24 cellular contexts compared by ENCODE assay signal in the genomic region with DNA sequence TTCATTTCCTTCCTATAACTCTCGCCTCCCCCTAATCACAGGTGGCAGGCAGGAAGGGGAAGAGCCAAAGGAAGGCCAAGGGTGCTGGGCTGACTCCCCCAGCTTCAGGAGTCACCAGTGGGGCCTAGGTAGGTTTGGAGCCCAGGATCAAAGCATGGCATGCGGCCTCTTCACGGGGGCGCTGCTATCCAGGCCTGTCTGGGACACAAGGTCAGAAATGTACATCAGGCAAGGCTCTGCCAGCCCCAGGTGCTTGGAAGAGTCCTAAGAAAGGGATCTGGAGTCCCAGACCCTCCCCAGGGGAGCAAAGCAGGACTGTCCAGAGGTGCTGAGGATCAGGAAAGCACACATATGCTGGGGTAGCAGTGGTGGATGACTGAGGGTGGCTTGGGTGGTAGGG. TPM values are rescaled to one million over a fixed set of nuclear protein-coding genes. Genes with fewer than 3 reads are reported as not detected.
A peak's percentile ranks its signal among the peaks of the same experiment; 100 is the strongest.
DNase-seq lines count a peak whose midpoint lies in the region; ATAC-seq, FAIRE-seq and TF ChIP-seq lines count a peak whose summit lies in the region.
"Had no signal": no experiment of that assay in that cellular context is flagged by ENCODE, and none has a peak within 500 bp of the region (broad histone marks: within the 10 kb centered on the region; RNA-seq: fewer than 3 reads in every experiment).

No MANE protein-coding gene starts in this region.

- H3K27ac ChIP-seq in CD8-positive, alpha-beta memory T cell (ENCODE audit: low read depth, low read length), result no peak overlapping the region
- peak overlapping the region in 1 of 8 donors; percentile 58 for H3K27ac ChIP-seq in spleen
- H3K27ac ChIP-seq: ascending aorta, hepatocyte, prostate gland had no signal

- DNase-seq in activated T-cell treated with anti-CD3 and anti-CD28 coated beads, Interleukin-2, amount 50 U/mL, for 72 hours, result no peak
- DNase-seq in activated T-cell treated with anti-CD3 and anti-CD28 coated beads, Interleukin-2, amount 50 U/mL, for 4 hours, result no peak
- DNase-seq in CD8-positive, alpha-beta memory T cell, result no peak
- peak; percentile 59 for DNase-seq in spleen
- DNase-seq in iPS-NIHi7 (ENCODE audit: extremely low spot score), result no peak
- DNase-seq in stimulated activated CD4-positive, alpha-beta T cell treated with anti-CD3 and anti-CD28 coated beads, Interleukin-12 subunit alpha, Interleukin-12 subunit beta, amount 100 ng/mL, for 4 hours, result no peak
- no peak for DNase-seq in GM12891 (ENCODE audit: insufficient read length, low spot score)
- DNase-seq: activated CD8-positive, alpha-beta memory T cell treated with anti-CD3 and anti-CD28 coated beads for 24 hours; mesenchymal stem cell; NCI-H1048; NCI-H2029 treated with DMSO at 0.1 percent for 48 hours; NCI-H510A had no signal

- ATAC-seq in activated T-cell treated with anti-CD3 and anti-CD28 coated beads, Interleukin-2, amount 50 U/mL, for 72 hours (replicated peaks in 1 of 2), result no peak
- ATAC-seq in activated T-cell treated with anti-CD3 and anti-CD28 coated beads, Interleukin-2, amount 50 U/mL, for 4 hours, result no peak

- H3K36me3 ChIP-seq in CD8-positive, alpha-beta memory T cell (ENCODE audit: insufficient read depth, low read length), result peaks cover 21% of the 10 kb centered on the region
- peaks cover 3 to 38% (median 33%) of the 10 kb centered on the region in 6 donors for H3K36me3 ChIP-seq in spleen

- no peaks in the 10 kb centered on the region for H3K27me3 Mint-ChIP-seq in activated T-cell treated with anti-CD3 and anti-CD28 coated beads, Interleukin-2, amount 50 U/mL, for 72 hours (ENCODE audit: low read depth)
- no peaks in the 10 kb centered on the region for H3K27me3 Mint-ChIP-seq in activated T-cell treated with anti-CD3 and anti-CD28 coated beads, Interleukin-2, amount 50 U/mL, for 4 hours (ENCODE audit: low read depth)
- H3K27me3 Mint-ChIP-seq in CD8-positive, alpha-beta memory T cell, result no peaks in the 10 kb centered on the region
- H3K27me3 Mint-ChIP-seq in dendritic cell treated with granulocyte-macrophage colony-stimulating factor and Interleukin-4, amounts not matched to agents 40 ng/mL and 50 ng/mL, for 4 days, result peaks cover 22% of the 10 kb centered on the region

- POLR2A ChIA-PET in CD8-positive, alpha-beta memory T cell (lab: Charles Lee), result interaction anchor here (0.6 kb wide), 1 partner anchor 31 kb away, joined by 3 read pairs; no protein-coding TSS in a partner anchor

- H3K9me3 ChIP-seq in CD8-positive, alpha-beta memory T cell (ENCODE audit: low read length), result no peaks in the 10 kb centered on the region
- no peaks in the 10 kb centered on the region for H3K9me3 ChIP-seq in spleen
- H3K9me3 ChIP-seq: ascending aorta, prostate gland had no signal

- peaks cover 33% of the 10 kb centered on the region for H3K4me1 ChIP-seq in CD8-positive, alpha-beta memory T cell (ENCODE audit: insufficient read depth, low read length)
- H3K4me1 ChIP-seq in spleen, result peaks cover 0 to 34% (median 25%) of the 10 kb centered on the region in 6 donors
- H3K4me1 ChIP-seq: prostate gland had no signal

- peak overlapping the region; percentile 50 for H3K27ac Mint-ChIP-seq in activated T-cell treated with anti-CD3 and anti-CD28 coated beads, Interleukin-2, amount 50 U/mL, for 72 hours
- H3K27ac Mint-ChIP-seq in CD8-positive, alpha-beta memory T cell, result peak overlapping the region in 7 of 8 donors; percentile 39 to 95 (median 70)
- H3K27ac Mint-ChIP-seq in dendritic cell treated with granulocyte-macrophage colony-stimulating factor and Interleukin-4, amounts not matched to agents 40 ng/mL and 50 ng/mL, for 4 days, result peak overlapping the region; percentile 57
- H3K27ac Mint-ChIP-seq: GM23338 had no signal

- FAIRE-seq in GM12891 (lab: Jason Lieb, UNC), result no peak
- FAIRE-seq: endothelial cell of umbilical vein, GM18507, keratinocyte had no signal

- WGBS in spleen, 5 donors, result 55 to 73% (median 59%) methylated on average over 4 of the region's 4 CpGs

- H3K4me3 ChIP-seq in CD8-positive, alpha-beta memory T cell (ENCODE audit: low read length), result no peak overlapping the region
- H3K4me3 ChIP-seq in spleen, result no peak overlapping the region
- H3K4me3 ChIP-seq: ascending aorta, GM23338, hepatocyte, prostate gland, smooth muscle cell had no signal

- H3K4me1 Mint-ChIP-seq in activated T-cell treated with anti-CD3 and anti-CD28 coated beads, Interleukin-2, amount 50 U/mL, for 72 hours (ENCODE audit: low read depth), result peaks cover 51% of the 10 kb centered on the region
- H3K4me1 Mint-ChIP-seq in activated T-cell treated with anti-CD3 and anti-CD28 coated beads, Interleukin-2, amount 50 U/mL, for 4 hours (ENCODE audit: low read depth), result peaks cover 40% of the 10 kb centered on the region
- H3K4me1 Mint-ChIP-seq in CD8-positive, alpha-beta memory T cell, result peaks cover 32 to 59% (median 46%) of the 10 kb centered on the region in 3 donors
- H3K4me1 Mint-ChIP-seq in dendritic cell treated with granulocyte-macrophage colony-stimulating factor and Interleukin-4, amounts not matched to agents 40 ng/mL and 50 ng/mL, for 4 days (ENCODE audit: low read depth), result peaks cover 36% of the 10 kb centered on the region

- TF ChIP-seq POLR2A in spleen (IDR thresholded peaks at IDR 0.05), result no peak
- TF ChIP-seq POLR2A in GM12891 (IDR thresholded peaks at IDR 0.05; ENCODE audit: low read depth, low read length), result no peak

- peaks cover 4 to 10% of the 10 kb centered on the region in 2 donors for H3K36me3 Mint-ChIP-seq in activated T-cell treated with anti-CD3 and anti-CD28 coated beads, Interleukin-2, amount 50 U/mL, for 72 hours (ENCODE audit: insufficient read depth in 2 of 2)
- peaks cover 26% of the 10 kb centered on the region for H3K36me3 Mint-ChIP-seq in activated T-cell treated with anti-CD3 and anti-CD28 coated beads, Interleukin-2, amount 50 U/mL, for 4 hours (ENCODE audit: insufficient read depth)
- peaks cover 0 to 36% (median 10%) of the 10 kb centered on the region in 3 donors for H3K36me3 Mint-ChIP-seq in CD8-positive, alpha-beta memory T cell
- H3K36me3 Mint-ChIP-seq in dendritic cell treated with granulocyte-macrophage colony-stimulating factor and Interleukin-4, amounts not matched to agents 40 ng/mL and 50 ng/mL, for 4 days (ENCODE audit: low read depth), result peaks cover 43% of the 10 kb centered on the region

- TF ChIP-seq CTCF in spleen (IDR thresholded peaks at IDR 0.05 in 8 of 11, conservative IDR thresholded peaks at IDR 0.05 in 3 of 11), result no peak

- H3K4me3 Mint-ChIP-seq in activated T-cell treated with anti-CD3 and anti-CD28 coated beads, Interleukin-2, amount 50 U/mL, for 72 hours, result no peak overlapping the region
- H3K4me3 Mint-ChIP-seq in activated T-cell treated with anti-CD3 and anti-CD28 coated beads, Interleukin-2, amount 50 U/mL, for 4 hours, result no peak overlapping the region
- peak overlapping the region in 2 of 7 donors; percentile 27 to 31 for H3K4me3 Mint-ChIP-seq in CD8-positive, alpha-beta memory T cell
- H3K4me3 Mint-ChIP-seq in dendritic cell treated with granulocyte-macrophage colony-stimulating factor and Interleukin-4, amounts not matched to agents 40 ng/mL and 50 ng/mL, for 4 days, result no peak overlapping the region
- H3K4me3 Mint-ChIP-seq: GM23338, nephron had no signal

- no peaks in the 10 kb centered on the region for H3K9me3 Mint-ChIP-seq in activated T-cell treated with anti-CD3 and anti-CD28 coated beads, Interleukin-2, amount 50 U/mL, for 72 hours
- no peaks in the 10 kb centered on the region for H3K9me3 Mint-ChIP-seq in activated T-cell treated with anti-CD3 and anti-CD28 coated beads, Interleukin-2, amount 50 U/mL, for 4 hours
- no peaks in the 10 kb centered on the region for H3K9me3 Mint-ChIP-seq in CD8-positive, alpha-beta memory T cell
- H3K9me3 Mint-ChIP-seq in dendritic cell treated with granulocyte-macrophage colony-stimulating factor and Interleukin-4, amounts not matched to agents 40 ng/mL and 50 ng/mL, for 4 days, result no peaks in the 10 kb centered on the region
- H3K9me3 Mint-ChIP-seq: GM23338, nephron had no signal

- intact Hi-C loops in dendritic cell treated with granulocyte-macrophage colony-stimulating factor and Interleukin-4, amounts not matched to agents 40 ng/mL and 50 ng/mL, for 4 days (cut with micrococcal nuclease), result no loop called here
- intact Hi-C loops in spleen (cut with DNase I; ENCODE audit: low total_unique reads), result loop anchor here (10.0 kb wide), 1 partner anchor 60 kb away; no protein-coding TSS in a partner anchor

- H3K27me3 ChIP-seq in CD8-positive, alpha-beta memory T cell (ENCODE audit: insufficient read depth, low read length, poor library complexity, severe bottlenecking), result no peaks in the 10 kb centered on the region
- peaks cover 0 to 11% (median 0%) of the 10 kb centered on the region in 7 donors for H3K27me3 ChIP-seq in spleen (replicated peaks in 1 of 7)
- H3K27me3 ChIP-seq: ascending aorta, hepatocyte had no signal

- CTCF ChIA-PET in CD8-positive, alpha-beta memory T cell (lab: Charles Lee), result interaction anchor here (0.8 to 1.7 kb wide), 2 partner anchors 9 to 79 kb away, joined by 3 to 5 read pairs; a partner anchor contains a TSS

TF ChIP-seq in GM12891, 5 proteins besides CTCF, POLR2A, EP300 and RAD21 (continues in another document):
- TF ChIP-seq SPI1 (IDR thresholded peaks at IDR 0.05; ENCODE audit: low read depth, low read length), result no peak

RNA-seq across cellular contexts. Expression of a gene that starts 10.4 kb away (rescaled TPM):
- total RNA-seq in activated T-cell treated with anti-CD3 and anti-CD28 coated beads, Interleukin-2, amount 50 U/mL, for 72 hours, result 1 to 10 TPM in 1 of 2 donors, under 1 TPM in 1; 0.14 to 4.2 TPM
- not detected for total RNA-seq in activated T-cell treated with anti-CD3 and anti-CD28 coated beads, Interleukin-2, amount 50 U/mL, for 4 hours
- under 1 TPM; 0.20 to 0.37 TPM for total RNA-seq in CD8-positive, alpha-beta memory T cell
- 13.6 TPM for polyA plus RNA-seq in CD8-positive, alpha-beta memory T cell
- total RNA-seq in spleen, result 1 to 10 TPM in 5 of 7 donors, under 1 TPM in 1, not detected in 1; 0.94 to 2.1 (median 1.6) TPM
- polyA plus RNA-seq in spleen, result 1 to 10 TPM; 1.6 to 7.3 (median 2.0) TPM
- polyA plus RNA-seq in GM12891 (2012; ENCODE audit: low read depth, missing spikeins), result 0.19 TPM
- total RNA-seq: endothelial cell of umbilical vein, GM23338, hepatocyte had no signal
- polyA plus RNA-seq: hepatocyte, keratinocyte had no signal

RNA-seq across cellular contexts. Expression of a gene that starts 21.1 kb away (rescaled TPM):
- total RNA-seq in activated T-cell treated with anti-CD3 and anti-CD28 coated beads, Interleukin-2, amount 50 U/mL, for 72 hours, result 100 to 1,000 TPM; 116 to 149 TPM
- 100 to 1,000 TPM; 100 to 104 (median 104) TPM for total RNA-seq in activated T-cell treated with anti-CD3 and anti-CD28 coated beads, Interleukin-2, amount 50 U/mL, for 4 hours
- 100 to 1,000 TPM; 116 to 126 TPM for total RNA-seq in CD8-positive, alpha-beta memory T cell
- 81.1 TPM for polyA plus RNA-seq in CD8-positive, alpha-beta memory T cell
- total RNA-seq in spleen, result 100 to 1,000 TPM; 135 to 191 (median 162) TPM
- polyA plus RNA-seq in spleen, result 100 to 1,000 TPM in 2 of 3 donors, 10 to 100 TPM in 1; 87.3 to 144 (median 134) TPM
- 96.3 TPM for polyA plus RNA-seq in GM12891 (2012; ENCODE audit: low read depth, missing spikeins)

RNA-seq across cellular contexts. Expression of a gene that starts 40.5 kb away (rescaled TPM):
- 1 to 10 TPM; 1.4 to 3.2 TPM for total RNA-seq in activated T-cell treated with anti-CD3 and anti-CD28 coated beads, Interleukin-2, amount 50 U/mL, for 72 hours
- total RNA-seq in activated T-cell treated with anti-CD3 and anti-CD28 coated beads, Interleukin-2, amount 50 U/mL, for 4 hours, result 1 to 10 TPM in 2 of 3 donors, under 1 TPM in 1; 0.87 to 1.5 (median 1.1) TPM
- 1 to 10 TPM; 1.2 to 1.3 TPM for total RNA-seq in CD8-positive, alpha-beta memory T cell
- 0.53 TPM for polyA plus RNA-seq in CD8-positive, alpha-beta memory T cell
- 100 to 1,000 TPM; 200 to 426 (median 316) TPM for total RNA-seq in spleen
- 100 to 1,000 TPM in 1 of 3 donors, 10 to 100 TPM in 2; 63.4 to 121 (median 84.2) TPM for polyA plus RNA-seq in spleen
- 6.1 TPM for polyA plus RNA-seq in GM12891 (2012; ENCODE audit: low read depth, missing spikeins)
- total RNA-seq: Daoy, endothelial cell of umbilical vein, fibroblast of villous mesenchyme, smooth muscle cell had no signal
- polyA plus RNA-seq: endothelial cell of umbilical vein, smooth muscle cell had no signal

Comparison
In these comparisons a context has a peak if more than half of its experiments do, and no peak if none do; other contexts are left out.
1. RNA of a gene that starts 40.5 kb away (total RNA-seq): 200 to 426 TPM in spleen; 1.4 to 3.2 TPM in activated T-cell treated with anti-CD3 and anti-CD28 coated beads, Interleukin-2, amount 50 U/mL, for 72 hours, 1.2 to 1.3 TPM in CD8-positive, alpha-beta memory T cell and 0.87 to 1.5 TPM in activated T-cell treated with anti-CD3 and anti-CD28 coated beads, Interleukin-2, amount 50 U/mL, for 4 hours; every median in the first group is over 10 times any median in the second.
2. Peak in every context shown above with its lines, with median percentiles within 50 percentile points of each other: H3K27ac Mint-ChIP-seq.